8 cellular contexts compared by ENCODE assay signal in genomic region chr6:109455502-109456282, GRCh38. TPM values are rescaled to one million over a fixed set of nuclear protein-coding genes. Genes with fewer than 3 reads are reported as not detected.
A peak's percentile ranks its signal among the peaks of the same experiment; 100 is the strongest.
DNase-seq lines count a peak whose midpoint lies in the region; ATAC-seq lines count a peak whose summit lies in the region.

TSS of gene MICAL1 (minus strand) at chr6:109455772. CDS start at chr6:109454196, 1,576 bp downstream.

- H3K18ac ChIP-seq in mesenchymal stem cell (ENCODE audit: low read depth in 1 of 2, low read length in 2 of 2): peak within 1 kb of the TSS; percentile 91 to 95

- no peaks in the 10 kb centered on the region for H3K27me3 Mint-ChIP-seq in activated CD4-positive, alpha-beta memory T cell treated with anti-CD3 and anti-CD28 coated beads, Interleukin-2, amount 10 ng/mL, durations not matched to agents 7 days and 5 days

- H3K4me2 ChIP-seq in mesenchymal stem cell (ENCODE audit: low read length, poor library complexity, severe bottlenecking): peak within 1 kb of the TSS; percentile 98

- no peak within 1 kb of the TSS for H2AK5ac ChIP-seq in mesenchymal stem cell (ENCODE audit: low read length, severe bottlenecking)

- POLR2A ChIA-PET in activated CD4-positive, alpha-beta memory T cell treated with anti-CD3 and anti-CD28 coated beads, Interleukin-2, amount 10 ng/mL, durations not matched to agents 7 days and 5 days (lab: Charles Lee): interaction anchor here (0.6 to 13.3 kb wide), 12 partner anchors 12 to 361 kb away, joined by 3 to 243 read pairs (median 11); partner anchors contain the start of genes AK9, CD164, CEP57L1 and FIG4

- peak; percentile 68 for ATAC-seq in GM18867 (IDR thresholded peaks at IDR 0.05; ENCODE audit: unreplicated experiment)
- ATAC-seq in HG03066 (IDR thresholded peaks at IDR 0.05; ENCODE audit: low read depth, unreplicated experiment): peak; percentile 46

- H2BK12ac ChIP-seq in mesenchymal stem cell (ENCODE audit: low read length in 2 of 2): peak within 1 kb of the TSS; percentile 21 to 43

- H3K9me3 Mint-ChIP-seq in activated CD4-positive, alpha-beta memory T cell treated with anti-CD3 and anti-CD28 coated beads, Interleukin-2, amount 10 ng/mL, durations not matched to agents 7 days and 5 days: no peaks in the 10 kb centered on the region

- peak within 1 kb of the TSS; percentile 91 for H3K9ac ChIP-seq in mesenchymal stem cell (ENCODE audit: low read length)

- peak; percentile 88 for DNase-seq in AG08396 (ENCODE audit: low spot score)
- DNase-seq in NCI-H524 treated with DMSO at 0.1 percent for 48 hours (lab: John Stamatoyannopoulos, UW): peak; percentile 26
- DNase-seq in activated CD4-positive, alpha-beta memory T cell treated with anti-CD3 and anti-CD28 coated beads, Interleukin-2, amount 10 ng/mL, durations not matched to agents 7 days and 5 days: peak; percentile 84
- peak; percentile 74 to 79 (median 78) for DNase-seq in effector memory CD4-positive, alpha-beta T cell
- peak; percentile 64 for DNase-seq in mesenchymal stem cell
- DNase-seq in stimulated activated CD8-positive, alpha-beta memory T cell treated with anti-CD3 and anti-CD28 coated beads, Interleukin-15, amount 100 ng/mL, for 4 hours (ENCODE audit: low read depth in 2 of 2): peak; percentile 36 to 48

- peak within 1 kb of the TSS; percentile 76 to 89 for H3K4ac ChIP-seq in mesenchymal stem cell (ENCODE audit: low read depth in 1 of 2, low read length in 2 of 2)

- peak within 1 kb of the TSS; percentile 61 for H2BK5ac ChIP-seq in mesenchymal stem cell (ENCODE audit: low read depth, low read length, poor library complexity, severe bottlenecking)

- H3K4me1 ChIP-seq in effector memory CD4-positive, alpha-beta T cell (ENCODE audit: control insufficient read depth, insufficient read depth, low read length, poor library complexity, severe bottlenecking): peaks cover 30% of the 10 kb centered on the region
- peaks cover 20% of the 10 kb centered on the region for H3K4me1 ChIP-seq in mesenchymal stem cell (ENCODE audit: control insufficient read depth, insufficient read depth, low read depth, low read length)

- peak within 1 kb of the TSS; percentile 98 for H3K27ac Mint-ChIP-seq in activated CD4-positive, alpha-beta memory T cell treated with anti-CD3 and anti-CD28 coated beads, Interleukin-2, amount 10 ng/mL, durations not matched to agents 7 days and 5 days

- peaks cover 78% of the 10 kb centered on the region for H3K4me1 Mint-ChIP-seq in activated CD4-positive, alpha-beta memory T cell treated with anti-CD3 and anti-CD28 coated beads, Interleukin-2, amount 10 ng/mL, durations not matched to agents 7 days and 5 days

- peaks cover 13% of the 10 kb centered on the region for H3K36me3 ChIP-seq in effector memory CD4-positive, alpha-beta T cell (ENCODE audit: control insufficient read depth, insufficient read depth, low read length)
- peaks cover 28 to 29% of the 10 kb centered on the region in 2 experiments for H3K36me3 ChIP-seq in mesenchymal stem cell (ENCODE audit: control insufficient read depth in 1 of 2, insufficient read depth in 2 of 2, low read depth in 1 of 2, low read length in 2 of 2)

- peak within 1 kb of the TSS; percentile 96 for H2AFZ ChIP-seq in mesenchymal stem cell (ENCODE audit: low read depth, low read length)

- H3K36me3 Mint-ChIP-seq in activated CD4-positive, alpha-beta memory T cell treated with anti-CD3 and anti-CD28 coated beads, Interleukin-2, amount 10 ng/mL, durations not matched to agents 7 days and 5 days (ENCODE audit: low read depth): peaks cover 34% of the 10 kb centered on the region

- H3K9me3 ChIP-seq in effector memory CD4-positive, alpha-beta T cell (ENCODE audit: control insufficient read depth, low read length): no peaks in the 10 kb centered on the region
- H3K9me3 ChIP-seq in mesenchymal stem cell (ENCODE audit: control insufficient read depth, low read length): no peaks in the 10 kb centered on the region

- peak within 1 kb of the TSS; percentile 73 for H2BK120ac ChIP-seq in mesenchymal stem cell (ENCODE audit: low read depth, low read length)

- H3K27me3 ChIP-seq in effector memory CD4-positive, alpha-beta T cell (replicated peaks; ENCODE audit: control insufficient read depth, insufficient read depth, low read length, poor library complexity, severe bottlenecking): no peaks in the 10 kb centered on the region
- H3K27me3 ChIP-seq in mesenchymal stem cell (ENCODE audit: control insufficient read depth in 1 of 2, insufficient read depth in 1 of 2, low read length in 2 of 2): no peaks in the 10 kb centered on the region

- H4K8ac ChIP-seq in mesenchymal stem cell (ENCODE audit: low read length): peak within 1 kb of the TSS; percentile 89

- CTCF ChIA-PET in activated CD4-positive, alpha-beta memory T cell treated with anti-CD3 and anti-CD28 coated beads, Interleukin-2, amount 10 ng/mL, durations not matched to agents 7 days and 5 days (lab: Charles Lee): interaction anchor here (0.6 to 6.6 kb wide), 10 partner anchors 14 to 584 kb away, joined by 3 to 36 read pairs (median 6); partner anchors contain the start of genes CD164, PPIL6 and SMPD2

- 0% methylated on average over 49 of the region's 85 CpGs for WGBS in mesenchymal stem cell

- H4K91ac ChIP-seq in mesenchymal stem cell (ENCODE audit: low read length): peak within 1 kb of the TSS; percentile 94

- H3K4me3 Mint-ChIP-seq in activated CD4-positive, alpha-beta memory T cell treated with anti-CD3 and anti-CD28 coated beads, Interleukin-2, amount 10 ng/mL, durations not matched to agents 7 days and 5 days: peak within 1 kb of the TSS; percentile 97

- H3K14ac ChIP-seq in mesenchymal stem cell (ENCODE audit: low read length in 2 of 2): peak within 1 kb of the TSS in 1 of 2 experiments; percentile 96

- peak within 1 kb of the TSS; percentile 84 for H3K4me3 ChIP-seq in effector memory CD4-positive, alpha-beta T cell (ENCODE audit: insufficient read depth, low read depth, low read length, poor library complexity, severe bottlenecking)
- H3K4me3 ChIP-seq in mesenchymal stem cell (ENCODE audit: insufficient read depth in 1 of 2, low read depth in 1 of 2, low read length in 2 of 2): peak within 1 kb of the TSS; percentile 95

- H2BK15ac ChIP-seq in mesenchymal stem cell (ENCODE audit: low read depth, poor library complexity, severe bottlenecking): peak within 1 kb of the TSS; percentile 84

- peak within 1 kb of the TSS; percentile 97 for H3K27ac ChIP-seq in effector memory CD4-positive, alpha-beta T cell (ENCODE audit: insufficient read depth, low read length, poor library complexity, severe bottlenecking)
- no peak within 1 kb of the TSS for H3K27ac ChIP-seq in mesenchymal stem cell (ENCODE audit: low read length, poor library complexity, severe bottlenecking)

- H3K23ac ChIP-seq in mesenchymal stem cell (ENCODE audit: low read length in 2 of 2): peak within 1 kb of the TSS in 1 of 2 experiments; percentile 57

- peaks cover 27% of the 10 kb centered on the region for H3K79me1 ChIP-seq in mesenchymal stem cell (replicated peaks; ENCODE audit: low read length, poor library complexity, severe bottlenecking)

RNA-seq across cellular contexts. Expression of gene MICAL1, which starts in this region (rescaled TPM):
- 100 to 1,000 TPM; 125 to 128 TPM for total RNA-seq in activated CD4-positive, alpha-beta memory T cell treated with anti-CD3 and anti-CD28 coated beads, Interleukin-2, amount 10 ng/mL, durations not matched to agents 7 days and 5 days
- polyA plus RNA-seq in mesenchymal stem cell (2013, experiment 1 of 2): 25.7 TPM
- 24.6 TPM for polyA plus RNA-seq in mesenchymal stem cell (2013, experiment 2 of 2)

Comparison
In these comparisons a context has a peak if more than half of its experiments do, and no peak if none do; other contexts are left out.
1. DNase-seq: peak in every context shown above with its lines; median percentile 88 in AG08396; 84 in activated CD4-positive, alpha-beta memory T cell treated with anti-CD3 and anti-CD28 coated beads, Interleukin-2, amount 10 ng/mL, durations not matched to agents 7 days and 5 days; 78 in effector memory CD4-positive, alpha-beta T cell; 64 in mesenchymal stem cell; 42 in stimulated activated CD8-positive, alpha-beta memory T cell treated with anti-CD3 and anti-CD28 coated beads, Interleukin-15, amount 100 ng/mL, for 4 hours; 26 in NCI-H524 treated with DMSO at 0.1 percent for 48 hours.